In the genomic region with DNA sequence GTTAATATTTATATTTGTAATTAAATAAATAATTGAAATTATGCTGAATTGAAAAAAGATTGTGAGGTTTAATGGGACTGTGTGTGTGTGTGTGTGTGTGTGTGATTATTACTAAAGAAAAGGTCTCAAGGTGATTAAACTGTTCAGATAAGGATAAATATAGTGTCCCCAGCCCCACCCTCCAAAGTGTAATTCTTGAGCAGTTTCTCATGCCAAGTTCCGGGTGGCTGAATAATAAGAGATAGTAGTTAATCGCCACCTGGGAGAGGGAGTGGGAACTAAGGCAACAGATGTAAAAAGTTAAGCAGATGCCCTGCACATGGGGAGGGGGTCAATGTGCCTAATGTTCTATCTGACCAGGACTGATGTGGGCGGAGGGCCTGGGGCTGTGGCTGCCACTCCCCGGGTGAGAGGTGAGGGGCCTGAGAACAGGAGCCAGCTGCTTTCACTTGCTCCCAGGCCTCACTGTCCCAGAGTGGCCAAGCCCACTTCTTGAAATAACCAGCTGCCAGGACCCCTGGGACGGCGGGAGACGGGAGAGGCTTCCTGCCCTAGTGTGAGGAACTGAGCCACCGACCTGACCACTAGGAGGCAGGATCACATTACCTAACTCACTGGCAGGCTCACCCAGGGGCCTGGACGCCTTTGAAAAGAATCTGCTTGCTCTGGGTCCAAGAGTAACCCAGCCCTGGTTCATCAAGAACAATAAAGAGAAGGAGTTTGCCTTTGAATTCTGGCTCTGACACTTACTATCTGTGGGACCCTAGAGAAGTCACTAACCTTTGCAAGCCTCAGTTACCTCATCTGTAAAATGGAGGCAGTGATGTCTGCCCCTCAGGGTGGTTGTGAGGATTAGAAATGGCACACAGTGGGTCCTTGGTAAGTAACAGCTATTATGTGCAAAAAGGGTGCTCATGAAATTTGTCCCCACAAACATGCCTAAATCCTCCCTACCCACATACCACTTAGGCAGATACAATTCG, we compare ENCODE assay signal across 7 cellular contexts.
DNase-seq lines count a peak whose midpoint lies in the region; ATAC-seq and TF ChIP-seq lines count a peak whose summit lies in the region.

No MANE protein-coding gene starts in this region.

- H3K27me3 ChIP-seq in DND-41 (ENCODE audit: insufficient read depth, low read length, poor library complexity) (peaks cover 5% of the 10 kb centered on the region), Karpas-422 (ENCODE audit: low read length) (no peaks in the 10 kb centered on the region), WERI-Rb-1 (ENCODE audit: insufficient read depth, low read depth, severe bottlenecking) (no peaks in the 10 kb centered on the region)

- H3K4me3 Mint-ChIP-seq in stimulated activated naive B cell treated with anti-CD40 and anti-IgM and Interleukin-4, amounts not matched to agents 10 μg/mL and 1 μg/mL and 100 μg/mL, for 72 hours = no peak overlapping the region

- no peaks in the 10 kb centered on the region for H3K9me3 Mint-ChIP-seq in stimulated activated naive B cell treated with anti-CD40 and anti-IgM and Interleukin-4, amounts not matched to agents 10 μg/mL and 1 μg/mL and 100 μg/mL, for 72 hours

- H3K36me3 ChIP-seq in DND-41 (ENCODE audit: insufficient read depth, low read length) (no peaks in the 10 kb centered on the region), Karpas-422 (ENCODE audit: insufficient read depth, low read length) (no peaks in the 10 kb centered on the region), WERI-Rb-1 (no peaks in the 10 kb centered on the region)

- peaks cover 11 to 14% of the 10 kb centered on the region in 2 donors for H3K27me3 Mint-ChIP-seq in stimulated activated naive B cell treated with anti-CD40 and anti-IgM and Interleukin-4, amounts not matched to agents 10 μg/mL and 1 μg/mL and 100 μg/mL, for 72 hours

- H3K4me1 ChIP-seq in DND-41 (ENCODE audit: insufficient read depth, low read length) (no peaks in the 10 kb centered on the region), Karpas-422 (ENCODE audit: low read length) (peaks cover 13% of the 10 kb centered on the region)

- H4K20me1 ChIP-seq in DND-41 (ENCODE audit: insufficient read depth, low read length) (peaks cover 4% of the 10 kb centered on the region; the same call in 1 of the 2 replicates), Karpas-422 (ENCODE audit: insufficient read depth, low read depth, low read length) (no peaks in the 10 kb centered on the region)

- H2AFZ ChIP-seq in DND-41 (ENCODE audit: low read depth, low read length) = no peak overlapping the region
- no peak overlapping the region for H2AFZ ChIP-seq in Karpas-422 (ENCODE audit: low read length)

- H3K9ac ChIP-seq in DND-41 (ENCODE audit: low read depth, low read length) (no peak overlapping the region), Karpas-422 (ENCODE audit: low read length) (no peak overlapping the region)

- H3K9me2 ChIP-seq in Karpas-422 (replicated peaks; ENCODE audit: insufficient read depth, low read length) = no peaks in the 10 kb centered on the region

- ATAC-seq in DND-41 (ENCODE audit: insufficient read depth, low read depth) (peak; percentile 83), GM19395 (IDR thresholded peaks at IDR 0.05; ENCODE audit: unreplicated experiment) (peak; percentile 73), left ventricle myocardium superior (peak; percentile 58)
- peak; percentile 63 to 79 for ATAC-seq in stimulated activated naive B cell treated with anti-CD40 and anti-IgM and Interleukin-4, amounts not matched to agents 10 μg/mL and 1 μg/mL and 100 μg/mL, for 72 hours (replicated peaks)

- no peaks in the 10 kb centered on the region for H3K9me3 ChIP-seq in DND-41 (ENCODE audit: insufficient read depth, low read length, severe bottlenecking)
- no peaks in the 10 kb centered on the region for H3K9me3 ChIP-seq in Karpas-422 (ENCODE audit: low read length)
- H3K9me3 ChIP-seq in WERI-Rb-1 (ENCODE audit: severe bottlenecking) = no peaks in the 10 kb centered on the region

- intact Hi-C loops in left ventricle myocardium superior (cut with micrococcal nuclease) = no loop called here

- DNase-seq in DND-41 = peak; percentile 37
- peak; percentile 78 for DNase-seq in Karpas-422
- DNase-seq in WERI-Rb-1 = peak; percentile 79
- no peak for DNase-seq in left ventricle myocardium superior
- DNase-seq in stimulated activated naive B cell treated with anti-CD40 and anti-IgM and Interleukin-4, amounts not matched to agents 10 μg/mL and 1 μg/mL and 100 μg/mL, for 72 hours = no peak
- DNase-seq in NCI-H1092 (lab: John Stamatoyannopoulos, UW) = no peak

- no peak overlapping the region for H3K27ac ChIP-seq in DND-41 (ENCODE audit: low read length)
- no peak overlapping the region for H3K27ac ChIP-seq in Karpas-422 (ENCODE audit: low read length)
- no peak overlapping the region for H3K27ac ChIP-seq in WERI-Rb-1

- no peaks in the 10 kb centered on the region for H3K4me1 Mint-ChIP-seq in stimulated activated naive B cell treated with anti-CD40 and anti-IgM and Interleukin-4, amounts not matched to agents 10 μg/mL and 1 μg/mL and 100 μg/mL, for 72 hours

- H3K4me3 ChIP-seq in DND-41 (ENCODE audit: low read depth in 1 of 2, low read length in 2 of 2) (no peak overlapping the region), Karpas-422 (ENCODE audit: low read length) (no peak overlapping the region), WERI-Rb-1 (ENCODE audit: low read depth, low read length) (no peak overlapping the region)

- TF ChIP-seq CTCF in DND-41 (IDR thresholded peaks at IDR 0.05; ENCODE audit: borderline replicate concordance, extremely low read depth, low read length, poor library complexity, severe bottlenecking) (peak; percentile 71), WERI-Rb-1 (IDR thresholded peaks at IDR 0.05; ENCODE audit: low read depth, low read length) (peak; percentile 88)

- no peaks in the 10 kb centered on the region for H3K36me3 Mint-ChIP-seq in stimulated activated naive B cell treated with anti-CD40 and anti-IgM and Interleukin-4, amounts not matched to agents 10 μg/mL and 1 μg/mL and 100 μg/mL, for 72 hours

- H3K27ac Mint-ChIP-seq in stimulated activated naive B cell treated with anti-CD40 and anti-IgM and Interleukin-4, amounts not matched to agents 10 μg/mL and 1 μg/mL and 100 μg/mL, for 72 hours = no peak overlapping the region

- H3K79me2 ChIP-seq in DND-41 (ENCODE audit: insufficient read depth, low read length) = no peaks in the 10 kb centered on the region
- no peaks in the 10 kb centered on the region for H3K79me2 ChIP-seq in Karpas-422 (ENCODE audit: low read length)

- H3K4me2 ChIP-seq in DND-41 (ENCODE audit: insufficient read depth, low read length) (no peak overlapping the region), Karpas-422 (ENCODE audit: low read depth, low read length, poor library complexity, severe bottlenecking) (no peak overlapping the region)

Comparison
In these comparisons a context has a peak if more than half of its experiments do, and no peak if none do; other contexts are left out.
1. DNase-seq: peak in DND-41 (single experiment), Karpas-422 (single experiment) and WERI-Rb-1 (single experiment); none in left ventricle myocardium superior (single experiment), stimulated activated naive B cell treated with anti-CD40 and anti-IgM and Interleukin-4, amounts not matched to agents 10 μg/mL and 1 μg/mL and 100 μg/mL, for 72 hours (single experiment) and NCI-H1092 (single experiment).
2. Peak in every context shown above with its lines, with median percentiles within 50 percentile points of each other: ATAC-seq.